ENCODE assay signal across 1 cellular context in genomic region chr2:181944164-181944913, GRCh38.
A peak's percentile ranks its signal among the peaks of the same experiment; 100 is the strongest.
TF ChIP-seq lines count a peak whose summit lies in the region.

No MANE protein-coding gene starts in this region.

TF ChIP-seq in HepG2, 621 proteins besides CTCF, POLR2A, EP300 and RAD21 (continued from another document and continues in another):
- TF ChIP-seq ZNF747 (CRISPR knock-in tag; IDR thresholded peaks at IDR 0.05; ENCODE audit: borderline replicate concordance) (no peak), KAT8 (CRISPR knock-in tag; IDR thresholded peaks at IDR 0.05) (peak; percentile 48), EED (CRISPR knock-in tag; IDR thresholded peaks at IDR 0.05) (no peak), PHF21A (CRISPR knock-in tag; IDR thresholded peaks at IDR 0.05) (0 out of 2 replicates have a peak, but pooled peaks have one; percentile 18), ZSCAN22 (CRISPR knock-in tag; IDR thresholded peaks at IDR 0.05) (no peak), TEF (CRISPR knock-in tag; IDR thresholded peaks at IDR 0.05) (no peak), HNRNPUL1 (IDR thresholded peaks at IDR 0.05; ENCODE audit: low read depth, low read length) (no peak), ZNF382 (CRISPR knock-in tag; IDR thresholded peaks at IDR 0.05; ENCODE audit: borderline replicate concordance) (no peak), MTA1 (CRISPR knock-in tag; IDR thresholded peaks at IDR 0.05; ENCODE audit: borderline replicate concordance) (no peak), SIN3B (IDR thresholded peaks at IDR 0.05; ENCODE audit: low read length) (no peak), ZNF879 (CRISPR knock-in tag; IDR thresholded peaks at IDR 0.05) (no peak), ZNF614 (CRISPR knock-in tag; IDR thresholded peaks at IDR 0.05; ENCODE audit: borderline replicate concordance) (no peak; the same call in 1 of the 2 replicates), ZC3H13 (CRISPR knock-in tag; IDR thresholded peaks at IDR 0.05) (no peak), ZEB1 (IDR thresholded peaks at IDR 0.05; ENCODE audit: insufficient replicate concordance, low read depth) (no peak), CREB1 (IDR thresholded peaks at IDR 0.05) (no peak), CREB1 (CRISPR knock-in tag; IDR thresholded peaks at IDR 0.05) (peak; percentile 59), ZNF572 (CRISPR knock-in tag; IDR thresholded peaks at IDR 0.05) (no peak), HMG20B (CRISPR knock-in tag; conservative IDR thresholded peaks at IDR 0.05) (no peak), RFX5 (IDR thresholded peaks at IDR 0.05; ENCODE audit: low read depth, low read length) (no peak), ZNF580 (CRISPR knock-in tag; IDR thresholded peaks at IDR 0.05; ENCODE audit: borderline replicate concordance, low read depth) (no peak), ZNF552 (CRISPR knock-in tag; IDR thresholded peaks at IDR 0.05; ENCODE audit: borderline replicate concordance) (no peak), RXRB (CRISPR knock-in tag; IDR thresholded peaks at IDR 0.05; ENCODE audit: borderline replicate concordance) (no peak), SKIL (CRISPR knock-in tag; IDR thresholded peaks at IDR 0.05; ENCODE audit: borderline replicate concordance) (no peak), KLF9 (CRISPR knock-in tag; IDR thresholded peaks at IDR 0.05; ENCODE audit: low read depth) (no peak), ZBTB4 (CRISPR knock-in tag; IDR thresholded peaks at IDR 0.05; ENCODE audit: borderline replicate concordance) (no peak), CBX2 (IDR thresholded peaks at IDR 0.05; ENCODE audit: low read depth, low read length) (no peak), CBX2 (CRISPR knock-in tag; IDR thresholded peaks at IDR 0.05; ENCODE audit: low read depth) (no peak), NFAT5 (CRISPR knock-in tag; IDR thresholded peaks at IDR 0.05) (no peak), FUBP1 (CRISPR knock-in tag; IDR thresholded peaks at IDR 0.05; ENCODE audit: borderline replicate concordance) (no peak), CENPBD1 (CRISPR knock-in tag; IDR thresholded peaks at IDR 0.05; ENCODE audit: borderline replicate concordance, low read depth) (no peak), ZNF414 (CRISPR knock-in tag; IDR thresholded peaks at IDR 0.05) (no peak), ZNF17 (CRISPR knock-in tag; IDR thresholded peaks at IDR 0.05) (no peak), SRF (IDR thresholded peaks at IDR 0.05; ENCODE audit: low read depth, low read length) (no peak; the same call in 1 of the 2 replicates), SIX1 (CRISPR knock-in tag; IDR thresholded peaks at IDR 0.05; ENCODE audit: borderline replicate concordance) (peak; percentile 35; the same call in 1 of the 2 replicates), BRF2 (CRISPR knock-in tag; IDR thresholded peaks at IDR 0.05) (no peak), TERF1 (CRISPR knock-in tag; IDR thresholded peaks at IDR 0.05) (no peak), DNMT1 (CRISPR knock-in tag; IDR thresholded peaks at IDR 0.05) (no peak), NFIB (CRISPR knock-in tag; IDR thresholded peaks at IDR 0.05; ENCODE audit: borderline replicate concordance) (no peak), SOX6 (IDR thresholded peaks at IDR 0.05) (no peak), SOX6 (CRISPR knock-in tag; IDR thresholded peaks at IDR 0.05) (peak; percentile 81), ZNF282 (IDR thresholded peaks at IDR 0.05; ENCODE audit: partially characterized antibody) (no peak), ZBTB39 (CRISPR knock-in tag; IDR thresholded peaks at IDR 0.05) (no peak), MYNN (CRISPR knock-in tag; IDR thresholded peaks at IDR 0.05; ENCODE audit: low read depth) (no peak)
